9 cellular contexts compared by ENCODE assay signal in the genomic region with DNA sequence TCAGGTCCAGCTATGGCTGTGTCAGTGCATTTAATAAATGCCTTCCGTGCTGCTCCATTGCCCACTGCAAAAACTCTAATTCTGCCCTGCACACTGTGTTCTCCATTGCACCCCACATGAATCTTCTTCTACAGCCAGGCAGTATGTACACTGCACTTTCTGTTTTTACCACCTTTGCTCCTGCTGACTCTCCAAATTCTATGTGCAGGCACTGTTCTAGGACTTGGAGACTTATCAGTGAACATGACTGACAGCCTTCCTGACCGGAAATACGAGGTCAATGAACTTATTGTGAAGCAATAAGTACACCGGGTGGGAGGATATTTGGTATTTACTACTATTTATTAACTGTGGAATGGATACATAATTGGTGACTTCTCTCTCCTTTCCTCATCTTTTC. TPM values are rescaled to one million over a fixed set of nuclear protein-coding genes. Genes with fewer than 3 reads are reported as not detected.
"Had no signal": no experiment of that assay in that cellular context is flagged by ENCODE, and none has a peak within 500 bp of the region (broad histone marks: within the 10 kb centered on the region; RNA-seq: fewer than 3 reads in every experiment).

No MANE protein-coding gene starts in this region.

RNA-seq across cellular contexts. Expression of a gene that starts 33.3 kb away (rescaled TPM):
- total RNA-seq: dermis microvascular lymphatic vessel endothelial cell, endodermal cell, glomerular endothelial cell, mammary epithelial cell, mesothelial cell of epicardium, myocyte had no signal
- polyA plus RNA-seq: keratinocyte, mammary epithelial cell had no signal

RNA-seq across cellular contexts. Expression of a gene that starts 48.1 kb away (rescaled TPM):
- total RNA-seq: dermis microvascular lymphatic vessel endothelial cell; endodermal cell; glomerular endothelial cell; kidney epithelial cell; mammary epithelial cell; mesothelial cell of epicardium; myocyte; naive thymus-derived CD8-positive, alpha-beta T cell had no signal
- polyA plus RNA-seq: keratinocyte, mammary epithelial cell had no signal

RNA-seq across cellular contexts. Expression of a gene that starts 58.5 kb away (rescaled TPM):
- total RNA-seq: endodermal cell, myocyte had no signal
